Comparison of ENCODE assay signal across 40 cellular contexts in the genomic region with DNA sequence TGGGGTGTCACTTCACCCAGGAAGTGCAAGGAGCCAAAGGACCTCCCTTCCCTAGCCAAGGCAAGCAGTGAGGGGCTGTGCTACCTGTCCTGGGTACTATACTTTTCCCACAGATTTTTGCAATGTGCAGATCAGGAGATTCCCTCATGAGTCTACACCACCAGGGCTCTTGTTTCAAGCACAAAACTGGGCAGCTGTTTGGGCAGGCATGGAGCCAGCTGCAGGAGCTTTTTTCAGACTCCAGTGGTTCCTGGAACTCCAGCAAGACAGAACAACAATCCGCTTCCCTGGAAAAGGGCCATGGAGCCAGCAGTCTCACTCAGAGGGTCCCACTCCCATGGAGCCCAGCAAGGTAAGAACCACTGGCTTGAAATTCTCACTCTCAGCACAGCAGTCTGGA.
"Had no signal": no experiment of that assay in that cellular context is flagged by ENCODE, and none has a peak within 500 bp of the region (broad histone marks: within the 10 kb centered on the region; RNA-seq: fewer than 3 reads in every experiment).

No MANE protein-coding gene starts in this region.

- H3K4me1 Mint-ChIP-seq: activated naive CD4-positive, alpha-beta T cell treated with anti-CD3 and anti-CD28 coated beads, Interleukin-2, amount 10 ng/mL, durations not matched to agents 7 days and 5 days; activated naive CD4-positive, alpha-beta T cell treated with anti-CD3 and anti-CD28 coated beads, Interleukin-2, amount 50 U/mL, for 24 hours; activated naive CD8-positive, alpha-beta T cell treated with anti-CD3 and anti-CD28 coated beads for 36 hours; activated naive CD8-positive, alpha-beta T cell treated with anti-CD3 and anti-CD28 coated beads, Interleukin-2, amount 10 ng/mL, durations not matched to agents 7 days and 5 days; activated naive CD8-positive, alpha-beta T cell treated with anti-CD3 and anti-CD28 coated beads, Interleukin-2, amount 50 U/mL, for 24 hours; activated T-helper 17 cell treated with anti-CD3 and anti-CD28 coated beads, Interleukin-2, amount 50 U/mL, for 72 hours; brain; central memory CD8-positive, alpha-beta T cell had no signal

- H3K27ac Mint-ChIP-seq: activated naive CD4-positive, alpha-beta T cell treated with anti-CD3 and anti-CD28 coated beads for 36 hours; activated naive CD4-positive, alpha-beta T cell treated with anti-CD3 and anti-CD28 coated beads, Interleukin-2, amount 10 ng/mL, durations not matched to agents 7 days and 5 days; activated naive CD4-positive, alpha-beta T cell treated with anti-CD3 and anti-CD28 coated beads, Interleukin-2, amount 50 U/mL, for 24 hours; activated naive CD4-positive, alpha-beta T cell treated with anti-CD3 and anti-CD28 coated beads, Interleukin-2, amount 50 U/mL, for 72 hours; activated naive CD8-positive, alpha-beta T cell; activated naive CD8-positive, alpha-beta T cell treated with anti-CD3 and anti-CD28 coated beads for 36 hours; activated naive CD8-positive, alpha-beta T cell treated with anti-CD3 and anti-CD28 coated beads, Interleukin-2, amount 10 ng/mL, durations not matched to agents 7 days and 5 days; activated naive CD8-positive, alpha-beta T cell treated with anti-CD3 and anti-CD28 coated beads, Interleukin-2, amount 50 U/mL, for 24 hours; activated T-cell treated with anti-CD3 and anti-CD28 coated beads, Interleukin-2, amount 50 U/mL, for 24 hours; activated T-cell treated with anti-CD3 and anti-CD28 coated beads, Interleukin-2, amount 50 U/mL, for 72 hours; activated T-helper 1 cell treated with anti-CD3 and anti-CD28 coated beads, Interleukin-12 subunit alpha, Interleukin-12 subunit beta, Interleukin-2, Interleukin-4 antibody, amounts not matched to agents 30 ng/mL and 10 ng/mL and 1 ng/mL, durations not matched to agents 14 hours and 24 hours and 36 hours; activated T-helper 17 cell treated with anti-CD3 and anti-CD28 coated beads, Interleukin-2, amount 50 U/mL, for 72 hours; activated T-helper 2 cell treated with anti-CD3 and anti-CD28 coated beads, Interferon-gamma antibody, Interleukin-2, Interleukin-4, amounts not matched to agents 10 μg/mL and 5 μg/mL and 100 μg/mL, durations not matched to agents 14 hours and 24 hours and 36 hours; brain had no signal

- DNase-seq: activated effector memory CD4-positive, alpha-beta T cell treated with anti-CD3 and anti-CD28 coated beads, Interleukin-2, amount 50 U/mL, for 16 hours; activated effector memory CD4-positive, alpha-beta T cell treated with Interleukin-2 at 50 U/mL for 16 hours; activated gamma-delta T cell; activated gamma-delta T cell treated with Interleukin-2 at 50 U/mL for 16 hours; activated naive CD4-positive, alpha-beta T cell; activated naive CD4-positive, alpha-beta T cell treated with anti-CD3 and anti-CD28 coated beads for 36 hours; activated naive CD4-positive, alpha-beta T cell treated with anti-CD3 and anti-CD28 coated beads, Interleukin-2, amount 10 ng/mL, durations not matched to agents 7 days and 5 days; activated naive CD4-positive, alpha-beta T cell treated with anti-CD3 and anti-CD28 coated beads, Interleukin-2, amount 50 U/mL, for 16 hours; activated naive CD4-positive, alpha-beta T cell treated with Interleukin-2 at 50 U/mL for 16 hours; activated naive CD8-positive, alpha-beta T cell treated with anti-CD3 and anti-CD28 coated beads for 36 hours; activated naive CD8-positive, alpha-beta T cell treated with anti-CD3 and anti-CD28 coated beads, Interleukin-2, amount 10 ng/mL, durations not matched to agents 7 days and 5 days; activated naive CD8-positive, alpha-beta T cell treated with anti-CD3 and anti-CD28 coated beads, Interleukin-2, amount 50 U/mL, for 24 hours; activated T-cell treated with anti-CD3 and anti-CD28 coated beads, Interleukin-2, amount 50 U/mL, for 1 hour; activated T-cell treated with anti-CD3 and anti-CD28 coated beads, Interleukin-2, amount 50 U/mL, for 24 hours; activated T-cell treated with anti-CD3 and anti-CD28 coated beads, Interleukin-2, amount 50 U/mL, for 4 hours; activated T-cell treated with anti-CD3 and anti-CD28 coated beads, Interleukin-2, amount 50 U/mL, for 48 hours; activated T-cell treated with anti-CD3 and anti-CD28 coated beads, Interleukin-2, amount 50 U/mL, for 72 hours; adrenal gland; amniotic stem cell; amygdala; anterior cingulate cortex; aorta; body of pancreas; brain microvascular endothelial cell; caudate nucleus; central memory CD4-positive, alpha-beta T cell; cerebellar nuclear complex had no signal

- H3K4me1 ChIP-seq: adrenal gland, ascending aorta, body of pancreas, breast epithelium had no signal

- ATAC-seq: activated naive CD4-positive, alpha-beta T cell treated with anti-CD3 and anti-CD28 coated beads, Interleukin-2, amount 50 U/mL, for 72 hours; activated naive CD8-positive, alpha-beta T cell treated with anti-CD3 and anti-CD28 coated beads, Interleukin-2, amount 50 U/mL, for 24 hours; activated T-cell treated with anti-CD3 and anti-CD28 coated beads, Interleukin-2, amount 50 U/mL, for 4 hours; activated T-cell treated with anti-CD3 and anti-CD28 coated beads, Interleukin-2, amount 50 U/mL, for 72 hours; activated T-helper 17 cell treated with anti-CD3 and anti-CD28 coated beads, Interleukin-2, amount 50 U/mL, for 72 hours; body of pancreas had no signal

- H3K36me3 Mint-ChIP-seq: activated naive CD4-positive, alpha-beta T cell treated with anti-CD3 and anti-CD28 coated beads, Interleukin-2, amount 10 ng/mL, durations not matched to agents 7 days and 5 days; activated naive CD4-positive, alpha-beta T cell treated with anti-CD3 and anti-CD28 coated beads, Interleukin-2, amount 50 U/mL, for 24 hours; activated naive CD8-positive, alpha-beta T cell; activated naive CD8-positive, alpha-beta T cell treated with anti-CD3 and anti-CD28 coated beads for 36 hours; activated naive CD8-positive, alpha-beta T cell treated with anti-CD3 and anti-CD28 coated beads, Interleukin-2, amount 10 ng/mL, durations not matched to agents 7 days and 5 days; brain had no signal

- FAIRE-seq: astrocyte, bronchial epithelial cell had no signal

- H3K27me3 Mint-ChIP-seq: activated naive CD4-positive, alpha-beta T cell treated with anti-CD3 and anti-CD28 coated beads, Interleukin-2, amount 10 ng/mL, durations not matched to agents 7 days and 5 days; activated naive CD4-positive, alpha-beta T cell treated with anti-CD3 and anti-CD28 coated beads, Interleukin-2, amount 50 U/mL, for 24 hours; activated naive CD8-positive, alpha-beta T cell; activated naive CD8-positive, alpha-beta T cell treated with anti-CD3 and anti-CD28 coated beads for 36 hours; activated naive CD8-positive, alpha-beta T cell treated with anti-CD3 and anti-CD28 coated beads, Interleukin-2, amount 10 ng/mL, durations not matched to agents 7 days and 5 days; activated naive CD8-positive, alpha-beta T cell treated with anti-CD3 and anti-CD28 coated beads, Interleukin-2, amount 50 U/mL, for 24 hours; activated T-cell treated with anti-CD3 and anti-CD28 coated beads, Interleukin-2, amount 50 U/mL, for 24 hours; activated T-helper 17 cell treated with anti-CD3 and anti-CD28 coated beads, Interleukin-2, amount 50 U/mL, for 72 hours; central memory CD8-positive, alpha-beta T cell had no signal

- H3K27ac ChIP-seq: adrenal gland, ascending aorta, body of pancreas, brain microvascular endothelial cell, breast epithelium, cardiac muscle cell had no signal

- H3K36me3 ChIP-seq: adrenal gland, ascending aorta, brain microvascular endothelial cell, breast epithelium, cardiac muscle cell had no signal

- H3K27me3 ChIP-seq: adrenal gland, ascending aorta, body of pancreas, brain microvascular endothelial cell, breast epithelium, cardiac muscle cell had no signal

- H3K9me3 ChIP-seq: adrenal gland, ascending aorta, body of pancreas had no signal

- H3K4me3 ChIP-seq: adrenal gland, ascending aorta, body of pancreas, breast epithelium, cardiac muscle cell had no signal

- H3K4me3 Mint-ChIP-seq: activated naive CD4-positive, alpha-beta T cell treated with anti-CD3 and anti-CD28 coated beads for 36 hours; activated naive CD4-positive, alpha-beta T cell treated with anti-CD3 and anti-CD28 coated beads, Interleukin-2, amount 10 ng/mL, durations not matched to agents 7 days and 5 days; activated naive CD4-positive, alpha-beta T cell treated with anti-CD3 and anti-CD28 coated beads, Interleukin-2, amount 50 U/mL, for 24 hours; activated naive CD8-positive, alpha-beta T cell; activated naive CD8-positive, alpha-beta T cell treated with anti-CD3 and anti-CD28 coated beads for 36 hours; activated naive CD8-positive, alpha-beta T cell treated with anti-CD3 and anti-CD28 coated beads, Interleukin-2, amount 10 ng/mL, durations not matched to agents 7 days and 5 days; activated naive CD8-positive, alpha-beta T cell treated with anti-CD3 and anti-CD28 coated beads, Interleukin-2, amount 50 U/mL, for 24 hours; activated T-cell treated with anti-CD3 and anti-CD28 coated beads, Interleukin-2, amount 50 U/mL, for 24 hours; activated T-cell treated with anti-CD3 and anti-CD28 coated beads, Interleukin-2, amount 50 U/mL, for 4 hours; activated T-cell treated with anti-CD3 and anti-CD28 coated beads, Interleukin-2, amount 50 U/mL, for 72 hours; activated T-helper 1 cell treated with anti-CD3 and anti-CD28 coated beads, Interleukin-12 subunit alpha, Interleukin-12 subunit beta, Interleukin-2, Interleukin-4 antibody, amounts not matched to agents 30 ng/mL and 10 ng/mL and 1 ng/mL, durations not matched to agents 14 hours and 24 hours and 36 hours; activated T-helper 17 cell treated with anti-CD3 and anti-CD28 coated beads, Interleukin-2, amount 50 U/mL, for 72 hours; brain; central memory CD8-positive, alpha-beta T cell had no signal
